In the genomic region with DNA sequence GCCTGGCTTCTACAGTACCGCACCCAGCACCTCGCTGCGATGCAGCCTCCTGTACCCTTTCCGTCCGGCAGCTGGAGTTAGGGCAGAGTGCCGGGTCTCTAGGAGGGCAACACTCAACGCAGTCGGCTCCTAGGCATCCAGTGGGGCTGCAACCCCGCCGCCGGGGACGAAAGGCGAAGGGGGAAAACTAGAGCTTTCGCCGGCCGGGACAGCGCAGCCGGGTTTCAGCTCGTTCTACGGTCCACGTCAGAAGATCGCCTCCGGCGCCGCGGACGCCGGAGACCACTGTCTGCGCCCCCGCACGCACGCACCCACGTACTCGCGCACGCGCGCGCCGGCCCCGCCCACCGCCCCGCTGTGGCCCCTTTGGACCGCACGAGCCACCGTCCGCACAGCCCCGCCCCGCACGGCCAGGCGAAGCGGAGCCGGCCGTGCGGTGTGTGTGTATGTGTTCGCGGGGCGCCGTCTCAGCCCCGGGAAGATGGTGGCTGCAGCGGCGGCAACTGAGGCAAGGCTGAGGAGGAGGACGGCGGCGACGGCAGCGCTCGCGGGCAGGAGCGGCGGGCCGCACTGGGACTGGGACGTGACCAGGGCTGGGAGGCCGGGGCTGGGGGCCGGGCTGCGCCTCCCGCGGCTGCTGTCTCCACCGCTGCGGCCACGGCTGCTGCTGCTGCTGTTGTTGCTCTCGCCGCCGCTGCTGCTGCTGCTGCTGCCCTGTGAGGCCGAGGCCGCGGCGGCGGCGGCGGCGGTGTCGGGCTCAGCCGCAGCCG, we compare ENCODE assay signal across 1 cellular context.
TF ChIP-seq lines count a peak whose summit lies in the region.

Gene ATRN, plus strand, starts transcription at position 392 of the 770 bp plus-strand sequence. Its CDS starts 90 bp downstream, at position 482.

TF ChIP-seq in WTC11, 78 proteins besides CTCF, POLR2A, EP300 and RAD21 (continued from another document and continues in another):
- TF ChIP-seq, protein P1, sequence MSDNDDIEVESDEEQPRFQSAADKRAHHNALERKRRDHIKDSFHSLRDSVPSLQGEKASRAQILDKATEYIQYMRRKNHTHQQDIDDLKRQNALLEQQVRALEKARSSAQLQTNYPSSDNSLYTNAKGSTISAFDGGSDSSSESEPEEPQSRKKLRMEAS (CRISPR knock-in tag; IDR thresholded peaks at IDR 0.05) = no peak; the same call in 1 of the 2 replicates
- TF ChIP-seq ZNF416 (CRISPR knock-in tag; IDR thresholded peaks at IDR 0.05) = no peak
- TF ChIP-seq, protein P2, sequence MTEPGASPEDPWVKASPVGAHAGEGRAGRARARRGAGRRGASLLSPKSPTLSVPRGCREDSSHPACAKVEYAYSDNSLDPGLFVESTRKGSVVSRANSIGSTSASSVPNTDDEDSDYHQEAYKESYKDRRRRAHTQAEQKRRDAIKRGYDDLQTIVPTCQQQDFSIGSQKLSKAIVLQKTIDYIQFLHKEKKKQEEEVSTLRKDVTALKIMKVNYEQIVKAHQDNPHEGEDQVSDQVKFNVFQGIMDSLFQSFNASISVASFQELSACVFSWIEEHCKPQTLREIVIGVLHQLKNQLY (CRISPR knock-in tag; IDR thresholded peaks at IDR 0.05) = 0 out of 2 replicates have a peak, but pooled peaks have one; percentile 67
- peak; percentile 39; the same call in 1 of the 2 replicates for TF ChIP-seq TP53 (CRISPR knock-in tag; IDR thresholded peaks at IDR 0.05)
- TF ChIP-seq, protein P3, sequence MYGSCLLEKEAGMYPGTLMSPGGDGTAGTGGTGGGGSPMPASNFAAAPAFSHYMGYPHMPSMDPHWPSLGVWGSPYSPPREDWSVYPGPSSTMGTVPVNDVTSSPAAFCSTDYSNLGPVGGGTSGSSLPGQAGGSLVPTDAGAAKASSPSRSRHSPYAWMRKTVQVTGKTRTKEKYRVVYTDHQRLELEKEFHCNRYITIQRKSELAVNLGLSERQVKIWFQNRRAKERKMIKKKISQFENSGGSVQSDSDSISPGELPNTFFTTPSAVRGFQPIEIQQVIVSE (CRISPR knock-in tag; IDR thresholded peaks at IDR 0.05; ENCODE audit: borderline replicate concordance) = no peak
- TF ChIP-seq ZNF425 (CRISPR knock-in tag; conservative IDR thresholded peaks at IDR 0.05) = no peak
- no peak for TF ChIP-seq GRHL2 (CRISPR knock-in tag; IDR thresholded peaks at IDR 0.05; ENCODE audit: insufficient replicate concordance, severe bottlenecking)
- TF ChIP-seq SMAD3 (CRISPR knock-in tag; IDR thresholded peaks at IDR 0.05; ENCODE audit: borderline replicate concordance) = 0 out of 2 replicates have a peak, but pooled peaks have one; percentile 19
- no peak for TF ChIP-seq GTF2I (CRISPR knock-in tag; conservative IDR thresholded peaks at IDR 0.05)
- no peak for TF ChIP-seq MXD4 (CRISPR knock-in tag; IDR thresholded peaks at IDR 0.05; ENCODE audit: borderline replicate concordance)
- TF ChIP-seq JAZF1 (CRISPR knock-in tag; IDR thresholded peaks at IDR 0.05) = no peak
- TF ChIP-seq TEAD1 (CRISPR knock-in tag; IDR thresholded peaks at IDR 0.05) = peak; percentile 56
- TF ChIP-seq, protein P4, sequence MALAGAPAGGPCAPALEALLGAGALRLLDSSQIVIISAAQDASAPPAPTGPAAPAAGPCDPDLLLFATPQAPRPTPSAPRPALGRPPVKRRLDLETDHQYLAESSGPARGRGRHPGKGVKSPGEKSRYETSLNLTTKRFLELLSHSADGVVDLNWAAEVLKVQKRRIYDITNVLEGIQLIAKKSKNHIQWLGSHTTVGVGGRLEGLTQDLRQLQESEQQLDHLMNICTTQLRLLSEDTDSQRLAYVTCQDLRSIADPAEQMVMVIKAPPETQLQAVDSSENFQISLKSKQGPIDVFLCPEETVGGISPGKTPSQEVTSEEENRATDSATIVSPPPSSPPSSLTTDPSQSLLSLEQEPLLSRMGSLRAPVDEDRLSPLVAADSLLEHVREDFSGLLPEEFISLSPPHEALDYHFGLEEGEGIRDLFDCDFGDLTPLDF (CRISPR knock-in tag; IDR thresholded peaks at IDR 0.05) = no peak; the same call in 1 of the 2 replicates
- no peak for TF ChIP-seq ZNF219 (CRISPR knock-in tag; IDR thresholded peaks at IDR 0.05; ENCODE audit: borderline replicate concordance)
- TF ChIP-seq, protein P5, sequence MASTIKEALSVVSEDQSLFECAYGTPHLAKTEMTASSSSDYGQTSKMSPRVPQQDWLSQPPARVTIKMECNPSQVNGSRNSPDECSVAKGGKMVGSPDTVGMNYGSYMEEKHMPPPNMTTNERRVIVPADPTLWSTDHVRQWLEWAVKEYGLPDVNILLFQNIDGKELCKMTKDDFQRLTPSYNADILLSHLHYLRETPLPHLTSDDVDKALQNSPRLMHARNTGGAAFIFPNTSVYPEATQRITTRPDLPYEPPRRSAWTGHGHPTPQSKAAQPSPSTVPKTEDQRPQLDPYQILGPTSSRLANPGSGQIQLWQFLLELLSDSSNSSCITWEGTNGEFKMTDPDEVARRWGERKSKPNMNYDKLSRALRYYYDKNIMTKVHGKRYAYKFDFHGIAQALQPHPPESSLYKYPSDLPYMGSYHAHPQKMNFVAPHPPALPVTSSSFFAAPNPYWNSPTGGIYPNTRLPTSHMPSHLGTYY (CRISPR knock-in tag; IDR thresholded peaks at IDR 0.05) = no peak
- TF ChIP-seq ZNF396 (CRISPR knock-in tag; IDR thresholded peaks at IDR 0.05; ENCODE audit: borderline replicate concordance) = no peak
- TF ChIP-seq NFE2L1 (CRISPR knock-in tag; IDR thresholded peaks at IDR 0.05) = peak; percentile 10; the same call in 1 of the 2 replicates
- TF ChIP-seq USF2 (CRISPR knock-in tag; IDR thresholded peaks at IDR 0.05) = no peak
- 0 out of 2 replicates have a peak, but pooled peaks have one; percentile 68 for TF ChIP-seq FOXP1 (CRISPR knock-in tag; IDR thresholded peaks at IDR 0.05; ENCODE audit: borderline replicate concordance)
- TF ChIP-seq ESRRA (CRISPR knock-in tag; IDR thresholded peaks at IDR 0.05; ENCODE audit: borderline replicate concordance) = no peak
- peak; percentile 58 for TF ChIP-seq GABPB1 (CRISPR knock-in tag; IDR thresholded peaks at IDR 0.05)
- no peak for TF ChIP-seq SOX15 (CRISPR knock-in tag; IDR thresholded peaks at IDR 0.05)
- TF ChIP-seq STAT6 (CRISPR knock-in tag; conservative IDR thresholded peaks at IDR 0.05; ENCODE audit: low read depth) = no peak
- TF ChIP-seq ZBTB21 (CRISPR knock-in tag; IDR thresholded peaks at IDR 0.05; ENCODE audit: borderline replicate concordance) = no peak
- TF ChIP-seq, protein P6, sequence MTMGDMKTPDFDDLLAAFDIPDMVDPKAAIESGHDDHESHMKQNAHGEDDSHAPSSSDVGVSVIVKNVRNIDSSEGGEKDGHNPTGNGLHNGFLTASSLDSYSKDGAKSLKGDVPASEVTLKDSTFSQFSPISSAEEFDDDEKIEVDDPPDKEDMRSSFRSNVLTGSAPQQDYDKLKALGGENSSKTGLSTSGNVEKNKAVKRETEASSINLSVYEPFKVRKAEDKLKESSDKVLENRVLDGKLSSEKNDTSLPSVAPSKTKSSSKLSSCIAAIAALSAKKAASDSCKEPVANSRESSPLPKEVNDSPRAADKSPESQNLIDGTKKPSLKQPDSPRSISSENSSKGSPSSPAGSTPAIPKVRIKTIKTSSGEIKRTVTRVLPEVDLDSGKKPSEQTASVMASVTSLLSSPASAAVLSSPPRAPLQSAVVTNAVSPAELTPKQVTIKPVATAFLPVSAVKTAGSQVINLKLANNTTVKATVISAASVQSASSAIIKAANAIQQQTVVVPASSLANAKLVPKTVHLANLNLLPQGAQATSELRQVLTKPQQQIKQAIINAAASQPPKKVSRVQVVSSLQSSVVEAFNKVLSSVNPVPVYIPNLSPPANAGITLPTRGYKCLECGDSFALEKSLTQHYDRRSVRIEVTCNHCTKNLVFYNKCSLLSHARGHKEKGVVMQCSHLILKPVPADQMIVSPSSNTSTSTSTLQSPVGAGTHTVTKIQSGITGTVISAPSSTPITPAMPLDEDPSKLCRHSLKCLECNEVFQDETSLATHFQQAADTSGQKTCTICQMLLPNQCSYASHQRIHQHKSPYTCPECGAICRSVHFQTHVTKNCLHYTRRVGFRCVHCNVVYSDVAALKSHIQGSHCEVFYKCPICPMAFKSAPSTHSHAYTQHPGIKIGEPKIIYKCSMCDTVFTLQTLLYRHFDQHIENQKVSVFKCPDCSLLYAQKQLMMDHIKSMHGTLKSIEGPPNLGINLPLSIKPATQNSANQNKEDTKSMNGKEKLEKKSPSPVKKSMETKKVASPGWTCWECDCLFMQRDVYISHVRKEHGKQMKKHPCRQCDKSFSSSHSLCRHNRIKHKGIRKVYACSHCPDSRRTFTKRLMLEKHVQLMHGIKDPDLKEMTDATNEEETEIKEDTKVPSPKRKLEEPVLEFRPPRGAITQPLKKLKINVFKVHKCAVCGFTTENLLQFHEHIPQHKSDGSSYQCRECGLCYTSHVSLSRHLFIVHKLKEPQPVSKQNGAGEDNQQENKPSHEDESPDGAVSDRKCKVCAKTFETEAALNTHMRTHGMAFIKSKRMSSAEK (CRISPR knock-in tag; IDR thresholded peaks at IDR 0.05; ENCODE audit: borderline replicate concordance) = no peak
- TF ChIP-seq, protein P7, sequence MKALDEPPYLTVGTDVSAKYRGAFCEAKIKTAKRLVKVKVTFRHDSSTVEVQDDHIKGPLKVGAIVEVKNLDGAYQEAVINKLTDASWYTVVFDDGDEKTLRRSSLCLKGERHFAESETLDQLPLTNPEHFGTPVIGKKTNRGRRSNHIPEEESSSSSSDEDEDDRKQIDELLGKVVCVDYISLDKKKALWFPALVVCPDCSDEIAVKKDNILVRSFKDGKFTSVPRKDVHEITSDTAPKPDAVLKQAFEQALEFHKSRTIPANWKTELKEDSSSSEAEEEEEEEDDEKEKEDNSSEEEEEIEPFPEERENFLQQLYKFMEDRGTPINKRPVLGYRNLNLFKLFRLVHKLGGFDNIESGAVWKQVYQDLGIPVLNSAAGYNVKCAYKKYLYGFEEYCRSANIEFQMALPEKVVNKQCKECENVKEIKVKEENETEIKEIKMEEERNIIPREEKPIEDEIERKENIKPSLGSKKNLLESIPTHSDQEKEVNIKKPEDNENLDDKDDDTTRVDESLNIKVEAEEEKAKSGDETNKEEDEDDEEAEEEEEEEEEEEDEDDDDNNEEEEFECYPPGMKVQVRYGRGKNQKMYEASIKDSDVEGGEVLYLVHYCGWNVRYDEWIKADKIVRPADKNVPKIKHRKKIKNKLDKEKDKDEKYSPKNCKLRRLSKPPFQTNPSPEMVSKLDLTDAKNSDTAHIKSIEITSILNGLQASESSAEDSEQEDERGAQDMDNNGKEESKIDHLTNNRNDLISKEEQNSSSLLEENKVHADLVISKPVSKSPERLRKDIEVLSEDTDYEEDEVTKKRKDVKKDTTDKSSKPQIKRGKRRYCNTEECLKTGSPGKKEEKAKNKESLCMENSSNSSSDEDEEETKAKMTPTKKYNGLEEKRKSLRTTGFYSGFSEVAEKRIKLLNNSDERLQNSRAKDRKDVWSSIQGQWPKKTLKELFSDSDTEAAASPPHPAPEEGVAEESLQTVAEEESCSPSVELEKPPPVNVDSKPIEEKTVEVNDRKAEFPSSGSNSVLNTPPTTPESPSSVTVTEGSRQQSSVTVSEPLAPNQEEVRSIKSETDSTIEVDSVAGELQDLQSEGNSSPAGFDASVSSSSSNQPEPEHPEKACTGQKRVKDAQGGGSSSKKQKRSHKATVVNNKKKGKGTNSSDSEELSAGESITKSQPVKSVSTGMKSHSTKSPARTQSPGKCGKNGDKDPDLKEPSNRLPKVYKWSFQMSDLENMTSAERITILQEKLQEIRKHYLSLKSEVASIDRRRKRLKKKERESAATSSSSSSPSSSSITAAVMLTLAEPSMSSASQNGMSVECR (CRISPR knock-in tag; IDR thresholded peaks at IDR 0.05; ENCODE audit: borderline replicate concordance) = no peak
- TF ChIP-seq, protein P8, sequence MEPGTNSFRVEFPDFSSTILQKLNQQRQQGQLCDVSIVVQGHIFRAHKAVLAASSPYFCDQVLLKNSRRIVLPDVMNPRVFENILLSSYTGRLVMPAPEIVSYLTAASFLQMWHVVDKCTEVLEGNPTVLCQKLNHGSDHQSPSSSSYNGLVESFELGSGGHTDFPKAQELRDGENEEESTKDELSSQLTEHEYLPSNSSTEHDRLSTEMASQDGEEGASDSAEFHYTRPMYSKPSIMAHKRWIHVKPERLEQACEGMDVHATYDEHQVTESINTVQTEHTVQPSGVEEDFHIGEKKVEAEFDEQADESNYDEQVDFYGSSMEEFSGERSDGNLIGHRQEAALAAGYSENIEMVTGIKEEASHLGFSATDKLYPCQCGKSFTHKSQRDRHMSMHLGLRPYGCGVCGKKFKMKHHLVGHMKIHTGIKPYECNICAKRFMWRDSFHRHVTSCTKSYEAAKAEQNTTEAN (CRISPR knock-in tag; IDR thresholded peaks at IDR 0.05) = no peak
